In genomic region chr1:41683681-41684500, GRCh38 we compare ENCODE assay signal across 9 cellular contexts.
A peak's percentile ranks its signal among the peaks of the same experiment; 100 is the strongest.
DNase-seq lines count a peak whose midpoint lies in the region; ATAC-seq and TF ChIP-seq lines count a peak whose summit lies in the region.
"Had no signal": no experiment of that assay in that cellular context is flagged by ENCODE, and none has a peak within 500 bp of the region (broad histone marks: within the 10 kb centered on the region; RNA-seq: fewer than 3 reads in every experiment).

No MANE protein-coding gene starts in this region.

- H3K27ac ChIP-seq in OCI-LY3 (ENCODE audit: low read length) (peak overlapping the region; percentile 47), colonic mucosa (no peak overlapping the region)

- H3K4me1 Mint-ChIP-seq in activated naive CD4-positive, alpha-beta T cell treated with anti-CD3 and anti-CD28 coated beads for 36 hours (ENCODE audit: low read depth): peaks cover 54% of the 10 kb centered on the region
- peaks cover 45 to 65% of the 10 kb centered on the region in 2 donors for H3K4me1 Mint-ChIP-seq in stimulated activated naive B cell treated with anti-CD40 and anti-IgM and Interleukin-4, amounts not matched to agents 10 μg/mL and 1 μg/mL and 100 μg/mL, for 72 hours

- TF ChIP-seq CTCF in OCI-LY3 (IDR thresholded peaks at IDR 0.05; ENCODE audit: low read depth, low read length) (no peak), colonic mucosa (IDR thresholded peaks at IDR 0.05) (no peak)

- H3K9ac ChIP-seq in OCI-LY3 (ENCODE audit: low read length) (peak overlapping the region; percentile 49), colonic mucosa (ENCODE audit: low read depth in 2 of 2, low read length in 2 of 2) (peak overlapping the region in 1 of 2 donors; percentile 19)

- no peaks in the 10 kb centered on the region for H3K27me3 Mint-ChIP-seq in activated naive CD4-positive, alpha-beta T cell treated with anti-CD3 and anti-CD28 coated beads for 36 hours (ENCODE audit: low read depth)
- H3K27me3 Mint-ChIP-seq in stimulated activated naive B cell treated with anti-CD40 and anti-IgM and Interleukin-4, amounts not matched to agents 10 μg/mL and 1 μg/mL and 100 μg/mL, for 72 hours: no peaks in the 10 kb centered on the region

- peaks cover 1% of the 10 kb centered on the region for H3K36me3 Mint-ChIP-seq in activated naive CD4-positive, alpha-beta T cell treated with anti-CD3 and anti-CD28 coated beads for 36 hours (ENCODE audit: low read depth)
- H3K36me3 Mint-ChIP-seq in stimulated activated naive B cell treated with anti-CD40 and anti-IgM and Interleukin-4, amounts not matched to agents 10 μg/mL and 1 μg/mL and 100 μg/mL, for 72 hours: no peaks in the 10 kb centered on the region

- peak overlapping the region; percentile 65 for H3K27ac Mint-ChIP-seq in activated naive CD4-positive, alpha-beta T cell treated with anti-CD3 and anti-CD28 coated beads for 36 hours
- H3K27ac Mint-ChIP-seq in stimulated activated naive B cell treated with anti-CD40 and anti-IgM and Interleukin-4, amounts not matched to agents 10 μg/mL and 1 μg/mL and 100 μg/mL, for 72 hours: peak overlapping the region; percentile 83

- H3K36me3 ChIP-seq in OCI-LY3 (replicated peaks; ENCODE audit: low read depth, low read length): peaks cover 2% of the 10 kb centered on the region
- H3K36me3 ChIP-seq in colonic mucosa: no peaks in the 10 kb centered on the region

- peak overlapping the region; percentile 23 for H3K4me2 ChIP-seq in OCI-LY3 (ENCODE audit: low read length)

- H3K9me3 ChIP-seq in OCI-LY3 (ENCODE audit: insufficient read depth, low read length) (no peaks in the 10 kb centered on the region), colonic mucosa (no peaks in the 10 kb centered on the region)

- DNase-seq in activated naive CD4-positive, alpha-beta T cell treated with anti-CD3 and anti-CD28 coated beads for 36 hours: peak; percentile 68
- no peak for DNase-seq in activated naive CD4-positive, alpha-beta T cell treated with anti-CD3 and anti-CD28 coated beads, Interleukin-2, amount 50 U/mL, for 16 hours
- DNase-seq in colonic mucosa: peak; percentile 25
- no peak for DNase-seq in stimulated activated naive B cell treated with anti-CD40 and anti-IgM and Interleukin-4, amounts not matched to agents 10 μg/mL and 1 μg/mL and 100 μg/mL, for 72 hours
- no peak for DNase-seq in middle frontal gyrus (ENCODE audit: extremely low spot score, low spot score)
- DNase-seq in G401 (ENCODE audit: low spot score): no peak
- DNase-seq: NCI-H69 had no signal

- H3K4me3 ChIP-seq in OCI-LY3 (ENCODE audit: low read length): no peak overlapping the region
- H3K4me3 ChIP-seq in colonic mucosa: no peak overlapping the region

- H3K4me1 ChIP-seq in OCI-LY3 (ENCODE audit: low read length): peaks cover 64% of the 10 kb centered on the region
- H3K4me1 ChIP-seq in colonic mucosa: no peaks in the 10 kb centered on the region

- peaks cover 3% of the 10 kb centered on the region; the same call in 1 of the 2 replicates for H3K79me2 ChIP-seq in OCI-LY3 (ENCODE audit: low read length)

- H3K27me3 ChIP-seq in OCI-LY3 (ENCODE audit: low read depth, low read length): no peaks in the 10 kb centered on the region
- H3K27me3 ChIP-seq in colonic mucosa: no peaks in the 10 kb centered on the region

- no peak overlapping the region for H2AFZ ChIP-seq in OCI-LY3 (ENCODE audit: low read depth, low read length)

- no peaks in the 10 kb centered on the region for H4K20me1 ChIP-seq in OCI-LY3 (ENCODE audit: insufficient read depth, low read length)

- intact Hi-C loops in activated naive CD4-positive, alpha-beta T cell treated with anti-CD3 and anti-CD28 coated beads for 36 hours (cut with micrococcal nuclease): loop anchor here (1.0 to 2.0 kb wide), 2 partner anchors 17 to 67 kb away; no protein-coding TSS in a partner anchor
- intact Hi-C loops in colonic mucosa (cut with DNase I): no loop called here

- no peaks in the 10 kb centered on the region for H3K9me3 Mint-ChIP-seq in activated naive CD4-positive, alpha-beta T cell treated with anti-CD3 and anti-CD28 coated beads for 36 hours
- H3K9me3 Mint-ChIP-seq in stimulated activated naive B cell treated with anti-CD40 and anti-IgM and Interleukin-4, amounts not matched to agents 10 μg/mL and 1 μg/mL and 100 μg/mL, for 72 hours: peaks cover 0 to 2% of the 10 kb centered on the region in 2 donors

- H3K4me3 Mint-ChIP-seq in activated naive CD4-positive, alpha-beta T cell treated with anti-CD3 and anti-CD28 coated beads for 36 hours: no peak overlapping the region
- no peak overlapping the region for H3K4me3 Mint-ChIP-seq in stimulated activated naive B cell treated with anti-CD40 and anti-IgM and Interleukin-4, amounts not matched to agents 10 μg/mL and 1 μg/mL and 100 μg/mL, for 72 hours

- in situ Hi-C loops in G401 (cut with HindIII; ENCODE audit: low sequenced_read_pairs): no loop called here

- ATAC-seq in stimulated activated naive B cell treated with anti-CD40 and anti-IgM and Interleukin-4, amounts not matched to agents 10 μg/mL and 1 μg/mL and 100 μg/mL, for 72 hours (replicated peaks): peak; percentile 58 to 60
- no peak for ATAC-seq in HG02642 (IDR thresholded peaks at IDR 0.05; ENCODE audit: poor library complexity, unreplicated experiment)

- CTCF ChIA-PET in activated naive CD4-positive, alpha-beta T cell treated with anti-CD3 and anti-CD28 coated beads for 36 hours (lab: Charles Lee): interaction anchor here (1.0 to 1.4 kb wide), 2 partner anchors 10 to 17 kb away, joined by 3 to 4 read pairs; no protein-coding TSS in a partner anchor

Comparison
In these comparisons a context has a peak if more than half of its experiments do, and no peak if none do; other contexts are left out.
1. DNase-seq: peak in activated naive CD4-positive, alpha-beta T cell treated with anti-CD3 and anti-CD28 coated beads for 36 hours (single experiment) and colonic mucosa (single experiment); none in activated naive CD4-positive, alpha-beta T cell treated with anti-CD3 and anti-CD28 coated beads, Interleukin-2, amount 50 U/mL, for 16 hours (single experiment), stimulated activated naive B cell treated with anti-CD40 and anti-IgM and Interleukin-4, amounts not matched to agents 10 μg/mL and 1 μg/mL and 100 μg/mL, for 72 hours (single experiment), middle frontal gyrus (single experiment) and G401 (single experiment).